Comparison of ENCODE assay signal across 2 cellular contexts in genomic region chr12:62003217-62003616, GRCh38.
TF ChIP-seq lines count a peak whose summit lies in the region.

No MANE protein-coding gene starts in this region.

TF ChIP-seq in HepG2, 621 proteins besides CTCF, POLR2A, EP300 and RAD21:
- TF ChIP-seq RORA (CRISPR knock-in tag; IDR thresholded peaks at IDR 0.05) (no peak), NCOA2 (CRISPR knock-in tag; IDR thresholded peaks at IDR 0.05) (no peak), ZNF841 (CRISPR knock-in tag; IDR thresholded peaks at IDR 0.05; ENCODE audit: borderline replicate concordance) (no peak), ATM (IDR thresholded peaks at IDR 0.05; ENCODE audit: borderline replicate concordance) (no peak), ZFP37 (CRISPR knock-in tag; IDR thresholded peaks at IDR 0.05; ENCODE audit: borderline replicate concordance) (no peak), ZNF777 (CRISPR knock-in tag; IDR thresholded peaks at IDR 0.05) (no peak), SMYD3 (CRISPR knock-in tag; IDR thresholded peaks at IDR 0.05) (no peak)
TF ChIP-seq in HepG2: peak in this region for 0.

TF ChIP-seq in H1, 55 proteins besides CTCF, POLR2A, EP300 and RAD21:
- no peak for TF ChIP-seq CTBP2 (IDR thresholded peaks at IDR 0.05; ENCODE audit: borderline replicate concordance, insufficient read depth, insufficient read length, low read length)
- no peak for TF ChIP-seq CHD2 (IDR thresholded peaks at IDR 0.05; ENCODE audit: low read length)
- no peak for TF ChIP-seq TAF7 (optimal IDR thresholded peaks at IDR 0.05; ENCODE audit: borderline replicate concordance, low read depth, low read length)
- TF ChIP-seq CHD7 (IDR thresholded peaks at IDR 0.05; ENCODE audit: insufficient replicate concordance, low read length) = no peak
- no peak for TF ChIP-seq PHF8 (conservative IDR thresholded peaks at IDR 0.05; ENCODE audit: low read depth, low read length)
- TF ChIP-seq SP4 (IDR thresholded peaks at IDR 0.05; ENCODE audit: low read length) = no peak
- TF ChIP-seq RXRA (IDR thresholded peaks at IDR 0.05; ENCODE audit: insufficient read depth, low read depth, low read length) = no peak
- TF ChIP-seq, protein P1, sequence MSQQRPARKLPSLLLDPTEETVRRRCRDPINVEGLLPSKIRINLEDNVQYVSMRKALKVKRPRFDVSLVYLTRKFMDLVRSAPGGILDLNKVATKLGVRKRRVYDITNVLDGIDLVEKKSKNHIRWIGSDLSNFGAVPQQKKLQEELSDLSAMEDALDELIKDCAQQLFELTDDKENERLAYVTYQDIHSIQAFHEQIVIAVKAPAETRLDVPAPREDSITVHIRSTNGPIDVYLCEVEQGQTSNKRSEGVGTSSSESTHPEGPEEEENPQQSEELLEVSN (IDR thresholded peaks at IDR 0.05) = no peak
- no peak for TF ChIP-seq JUND (IDR thresholded peaks at IDR 0.05; ENCODE audit: low read length)
